In the genomic region with DNA sequence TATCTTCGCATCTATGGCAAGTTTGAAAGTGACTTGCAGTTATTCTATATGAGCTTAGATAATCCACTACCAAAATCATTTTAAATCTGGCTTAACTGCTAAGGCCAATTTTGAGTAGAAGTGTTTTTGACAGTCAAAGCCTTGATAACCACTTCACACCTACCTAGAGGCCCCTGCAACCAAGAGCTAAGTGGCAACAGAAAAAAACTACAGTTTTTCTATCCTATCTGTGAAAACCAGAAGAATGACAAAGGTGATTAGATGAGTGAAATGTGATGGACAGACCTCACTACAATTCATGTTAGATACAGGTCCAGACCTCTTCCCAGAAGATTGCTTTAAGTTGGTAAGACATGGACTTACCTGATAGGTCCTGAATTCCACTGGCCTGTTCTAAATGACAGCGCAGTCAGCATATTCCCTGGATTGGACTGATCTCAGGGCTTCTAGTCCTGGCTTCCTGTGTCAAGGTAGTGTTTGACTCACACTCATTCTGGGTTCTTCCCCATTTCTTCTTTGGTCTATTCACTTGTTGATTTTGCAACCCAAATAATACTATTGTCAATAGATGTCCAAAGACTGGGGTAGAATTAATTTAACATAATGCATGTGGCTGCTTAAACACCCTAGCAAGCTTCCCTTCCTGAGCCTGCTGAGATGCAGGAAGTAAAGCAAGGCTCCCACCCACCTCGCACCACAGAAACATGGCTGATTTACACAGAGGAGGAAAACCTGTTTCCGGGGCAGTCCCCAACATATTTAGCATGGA, we compare ENCODE assay signal across 11 cellular contexts.
DNase-seq lines count a peak whose midpoint lies in the region; ATAC-seq and TF ChIP-seq lines count a peak whose summit lies in the region.
"Had no signal": no experiment of that assay in that cellular context is flagged by ENCODE, and none has a peak within 500 bp of the region (broad histone marks: within the 10 kb centered on the region; RNA-seq: fewer than 3 reads in every experiment).

No MANE protein-coding gene starts in this region.

- H3K36me3 Mint-ChIP-seq in activated naive CD8-positive, alpha-beta T cell treated with anti-CD3 and anti-CD28 coated beads, Interleukin-2, amount 10 ng/mL, durations not matched to agents 7 days and 5 days = peaks cover 11% of the 10 kb centered on the region
- H3K36me3 Mint-ChIP-seq in stimulated activated memory B cell treated with anti-CD40 and anti-IgM and Interleukin-4, amounts not matched to agents 10 μg/mL and 1 μg/mL and 100 μg/mL, for 72 hours = peaks cover 12% of the 10 kb centered on the region

- 93% methylated on average over 4 of the region's 4 CpGs for WGBS in esophagus muscularis mucosa

- peaks cover 27% of the 10 kb centered on the region for H3K4me1 Mint-ChIP-seq in activated naive CD8-positive, alpha-beta T cell treated with anti-CD3 and anti-CD28 coated beads, Interleukin-2, amount 10 ng/mL, durations not matched to agents 7 days and 5 days
- peaks cover 65% of the 10 kb centered on the region for H3K4me1 Mint-ChIP-seq in stimulated activated memory B cell treated with anti-CD40 and anti-IgM and Interleukin-4, amounts not matched to agents 10 μg/mL and 1 μg/mL and 100 μg/mL, for 72 hours

- H3K36me3 ChIP-seq in esophagus muscularis mucosa = no peaks in the 10 kb centered on the region

- no peaks in the 10 kb centered on the region for H3K9me3 Mint-ChIP-seq in activated naive CD8-positive, alpha-beta T cell treated with anti-CD3 and anti-CD28 coated beads, Interleukin-2, amount 10 ng/mL, durations not matched to agents 7 days and 5 days
- H3K9me3 Mint-ChIP-seq in stimulated activated memory B cell treated with anti-CD40 and anti-IgM and Interleukin-4, amounts not matched to agents 10 μg/mL and 1 μg/mL and 100 μg/mL, for 72 hours = no peaks in the 10 kb centered on the region

- H3K27ac Mint-ChIP-seq in activated naive CD8-positive, alpha-beta T cell treated with anti-CD3 and anti-CD28 coated beads, Interleukin-2, amount 10 ng/mL, durations not matched to agents 7 days and 5 days = peak overlapping the region; percentile 17
- no peak overlapping the region for H3K27ac Mint-ChIP-seq in stimulated activated memory B cell treated with anti-CD40 and anti-IgM and Interleukin-4, amounts not matched to agents 10 μg/mL and 1 μg/mL and 100 μg/mL, for 72 hours

- no peak overlapping the region for H3K4me3 ChIP-seq in esophagus muscularis mucosa
- H3K4me3 ChIP-seq: A549, lung had no signal

- peaks cover under 1% of the 10 kb centered on the region for H3K27me3 Mint-ChIP-seq in activated naive CD8-positive, alpha-beta T cell treated with anti-CD3 and anti-CD28 coated beads, Interleukin-2, amount 10 ng/mL, durations not matched to agents 7 days and 5 days
- H3K27me3 Mint-ChIP-seq in stimulated activated memory B cell treated with anti-CD40 and anti-IgM and Interleukin-4, amounts not matched to agents 10 μg/mL and 1 μg/mL and 100 μg/mL, for 72 hours = no peaks in the 10 kb centered on the region

- no peak overlapping the region for H3K27ac ChIP-seq in esophagus muscularis mucosa (replicated peaks in 1 of 4)
- H3K27ac ChIP-seq: A549 had no signal

- no peak for TF ChIP-seq EP300 in esophagus muscularis mucosa (IDR thresholded peaks at IDR 0.05)

- no peak for TF ChIP-seq CTCF in esophagus muscularis mucosa (IDR thresholded peaks at IDR 0.05)

- intact Hi-C loops in esophagus muscularis mucosa (cut with DNase I) = no loop called here

- no peak for TF ChIP-seq POLR2A in esophagus muscularis mucosa (IDR thresholded peaks at IDR 0.05; ENCODE audit: low read depth)

- peak overlapping the region; percentile 3 for H3K4me3 Mint-ChIP-seq in activated naive CD8-positive, alpha-beta T cell treated with anti-CD3 and anti-CD28 coated beads, Interleukin-2, amount 10 ng/mL, durations not matched to agents 7 days and 5 days
- no peak overlapping the region for H3K4me3 Mint-ChIP-seq in stimulated activated memory B cell treated with anti-CD40 and anti-IgM and Interleukin-4, amounts not matched to agents 10 μg/mL and 1 μg/mL and 100 μg/mL, for 72 hours

- H3K4me1 ChIP-seq in esophagus muscularis mucosa = peaks cover 19 to 50% (median 31%) of the 10 kb centered on the region in 4 donors

- POLR2A ChIA-PET in activated naive CD8-positive, alpha-beta T cell treated with anti-CD3 and anti-CD28 coated beads, Interleukin-2, amount 10 ng/mL, durations not matched to agents 7 days and 5 days (lab: Charles Lee) = no interaction called here

- no peaks in the 10 kb centered on the region for H3K9me3 ChIP-seq in esophagus muscularis mucosa
- H3K9me3 ChIP-seq: A549 had no signal

- peak; percentile 69 for ATAC-seq in activated naive CD8-positive, alpha-beta T cell treated with anti-CD3 and anti-CD28 coated beads, Interleukin-2, amount 10 ng/mL, durations not matched to agents 7 days and 5 days (ENCODE audit: low read depth)
- ATAC-seq in stimulated activated memory B cell treated with anti-CD40 and anti-IgM and Interleukin-4, amounts not matched to agents 10 μg/mL and 1 μg/mL and 100 μg/mL, for 72 hours = peak; percentile 66
- ATAC-seq: A549 had no signal

- DNase-seq in SKM-1 (lab: John Stamatoyannopoulos, UW; ENCODE audit: unreplicated experiment) (peak; percentile 8), SKM-1 treated with dmso at 0.1 percent for 144 hours (lab: John Stamatoyannopoulos, UW; ENCODE audit: unreplicated experiment) (no peak), NCI-H69 (lab: John Stamatoyannopoulos, UW) (peak; percentile 5), NCI-H187 (lab: John Stamatoyannopoulos, UW) (no peak), esophagus muscularis mucosa (ENCODE audit: extremely low spot score) (no peak), NCI-H2196 (lab: John Stamatoyannopoulos, UW; ENCODE audit: unreplicated experiment) (no peak)
- no peak for DNase-seq in activated naive CD8-positive, alpha-beta T cell treated with anti-CD3 and anti-CD28 coated beads, Interleukin-2, amount 10 ng/mL, durations not matched to agents 7 days and 5 days
- DNase-seq: NCI-H2171 treated with DMSO at 0.1 percent for 48 hours had no signal

- no peaks in the 10 kb centered on the region for H3K27me3 ChIP-seq in esophagus muscularis mucosa

Comparison
In these comparisons a context has a peak if more than half of its experiments do, and no peak if none do; other contexts are left out.
1. DNase-seq: peak in SKM-1 (single experiment) and NCI-H69 (single experiment); none in SKM-1 treated with dmso at 0.1 percent for 144 hours (single experiment), activated naive CD8-positive, alpha-beta T cell treated with anti-CD3 and anti-CD28 coated beads, Interleukin-2, amount 10 ng/mL, durations not matched to agents 7 days and 5 days (single experiment), NCI-H187 (0 of 2), esophagus muscularis mucosa (single experiment) and NCI-H2196 (single experiment).